ENCODE assay signal across 15 cellular contexts in the genomic region with DNA sequence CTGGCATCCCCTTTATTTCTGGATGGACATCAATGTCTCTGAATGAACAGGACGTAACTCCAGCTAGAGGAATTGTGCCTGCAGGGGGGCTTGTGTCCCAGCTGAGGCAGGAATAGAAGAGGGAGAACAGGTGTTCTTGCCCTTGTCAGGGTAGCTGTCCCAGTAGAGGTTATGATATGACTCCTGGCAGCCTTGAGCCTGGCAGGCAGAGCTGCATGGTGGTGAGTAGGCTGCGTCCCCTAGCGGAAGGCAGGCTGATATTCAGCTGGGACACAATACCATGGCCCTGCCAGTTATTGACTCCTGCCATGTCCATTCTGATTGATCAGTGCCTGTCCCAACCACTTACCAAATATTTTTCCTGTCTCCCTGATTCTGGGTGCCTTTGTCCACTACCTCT.
DNase-seq lines count a peak whose midpoint lies in the region; ATAC-seq and TF ChIP-seq lines count a peak whose summit lies in the region.
"Had no signal": no experiment of that assay in that cellular context is flagged by ENCODE, and none has a peak within 500 bp of the region (broad histone marks: within the 10 kb centered on the region; RNA-seq: fewer than 3 reads in every experiment).

No MANE protein-coding gene starts in this region.

- no peaks in the 10 kb centered on the region for H3K4me1 ChIP-seq in Caco-2

- no peak overlapping the region for H3K4me3 Mint-ChIP-seq in Caco-2 (ENCODE audit: unreplicated experiment)
- H3K4me3 Mint-ChIP-seq: CD4-positive, CD25-positive, alpha-beta regulatory T cell; stimulated activated memory B cell treated with anti-CD40 and anti-IgM and Interleukin-4, amounts not matched to agents 10 μg/mL and 1 μg/mL and 100 μg/mL, for 72 hours had no signal

- no TSS peak for BruUV-seq in Caco-2 (replicated peaks; lab: Mats Ljungman, UMichigan)

- H3K27ac ChIP-seq in coronary artery = no peak overlapping the region
- H3K27ac ChIP-seq: neutrophil, RWPE1 had no signal

- H3K27ac Mint-ChIP-seq in Caco-2 (ENCODE audit: unreplicated experiment) = no peak overlapping the region
- H3K27ac Mint-ChIP-seq: CD4-positive, CD25-positive, alpha-beta regulatory T cell; stimulated activated memory B cell treated with anti-CD40 and anti-IgM and Interleukin-4, amounts not matched to agents 10 μg/mL and 1 μg/mL and 100 μg/mL, for 72 hours had no signal

- intact Hi-C loops in Caco-2 (cut with micrococcal nuclease; ENCODE audit: unreplicated experiment) (no loop called here), head of caudate nucleus (cut with DNase I) (no loop called here)

- H3K36me3 ChIP-seq in Caco-2 (ENCODE audit: control insufficient read depth, insufficient read depth, low read length) = no peaks in the 10 kb centered on the region
- H3K36me3 ChIP-seq: neutrophil had no signal

- H3K4me1 Mint-ChIP-seq in Caco-2 (ENCODE audit: low read depth, unreplicated experiment) = no peaks in the 10 kb centered on the region
- H3K4me1 Mint-ChIP-seq: CD4-positive, CD25-positive, alpha-beta regulatory T cell; stimulated activated memory B cell treated with anti-CD40 and anti-IgM and Interleukin-4, amounts not matched to agents 10 μg/mL and 1 μg/mL and 100 μg/mL, for 72 hours had no signal

- peaks cover 17% of the 10 kb centered on the region for H3K9me3 ChIP-seq in Caco-2
- H3K9me3 ChIP-seq: neutrophil had no signal

- TF ChIP-seq CTCF in GM12865 (IDR thresholded peaks at IDR 0.05; ENCODE audit: insufficient read depth, low read depth, low read length, missing control alignments) (peak; percentile 47), Caco-2 (IDR thresholded peaks at IDR 0.05; ENCODE audit: insufficient read depth in 1 of 2, low read depth in 1 of 2, low read length in 1 of 2, severe bottlenecking in 1 of 2, unreplicated experiment in 1 of 2) (no peak), coronary artery (IDR thresholded peaks at IDR 0.05) (no peak)

- ATAC-seq in GM21576 (IDR thresholded peaks at IDR 0.05; ENCODE audit: unreplicated experiment) (peak; percentile 59), GM18870 (IDR thresholded peaks at IDR 0.05; ENCODE audit: unreplicated experiment) (no peak)
- ATAC-seq: stimulated activated memory B cell treated with anti-CD40 and anti-IgM and Interleukin-4, amounts not matched to agents 10 μg/mL and 1 μg/mL and 100 μg/mL, for 72 hours had no signal

- CTCF ChIA-PET in Caco-2 (lab: Charles Lee) = no interaction called here

- DNase-seq in GM12865 (ENCODE audit: low read depth) = peak; percentile 45
- peak; percentile 10 for DNase-seq in HT1080 (ENCODE audit: low read depth)
- peak; percentile 44 for DNase-seq in iPS-NIHi7 (ENCODE audit: extremely low spot score)
- DNase-seq in Caco-2 = no peak
- no peak for DNase-seq in coronary artery (ENCODE audit: low spot score)
- no peak for DNase-seq in head of caudate nucleus
- DNase-seq: activated gamma-delta T cell; CD4-positive, CD25-positive, alpha-beta regulatory T cell; cerebellar nuclear complex; NCI-H2171 treated with DMSO at 0.1 percent for 48 hours had no signal

- H3K27me3 Mint-ChIP-seq in Caco-2 (ENCODE audit: insufficient read depth, unreplicated experiment) = peaks cover 10% of the 10 kb centered on the region
- H3K27me3 Mint-ChIP-seq: stimulated activated memory B cell treated with anti-CD40 and anti-IgM and Interleukin-4, amounts not matched to agents 10 μg/mL and 1 μg/mL and 100 μg/mL, for 72 hours had no signal

- peaks cover 13% of the 10 kb centered on the region for H3K9me3 Mint-ChIP-seq in Caco-2 (ENCODE audit: unreplicated experiment)

- POLR2A ChIA-PET in Caco-2 (lab: Charles Lee) = no interaction called here

- H3K4me3 ChIP-seq in GM12865 (ENCODE audit: low read depth, low read length) (no peak overlapping the region), Caco-2 (ENCODE audit: low read depth, low read length) (no peak overlapping the region), coronary artery (no peak overlapping the region)

- no peaks in the 10 kb centered on the region for H3K27me3 ChIP-seq in Caco-2 (replicated peaks; ENCODE audit: control insufficient read depth, insufficient read depth, low read length)
- H3K27me3 ChIP-seq: neutrophil had no signal

- no peaks in the 10 kb centered on the region for H3K36me3 Mint-ChIP-seq in Caco-2 (ENCODE audit: insufficient read depth, unreplicated experiment)
- H3K36me3 Mint-ChIP-seq: CD4-positive, CD25-positive, alpha-beta regulatory T cell; stimulated activated memory B cell treated with anti-CD40 and anti-IgM and Interleukin-4, amounts not matched to agents 10 μg/mL and 1 μg/mL and 100 μg/mL, for 72 hours had no signal

Comparison
In these comparisons a context has a peak if more than half of its experiments do, and no peak if none do; other contexts are left out.
1. DNase-seq: peak in GM12865 (single experiment), HT1080 (single experiment) and iPS-NIHi7 (single experiment); none in Caco-2 (0 of 2), coronary artery (single experiment) and head of caudate nucleus (0 of 42).